In the genomic region with DNA sequence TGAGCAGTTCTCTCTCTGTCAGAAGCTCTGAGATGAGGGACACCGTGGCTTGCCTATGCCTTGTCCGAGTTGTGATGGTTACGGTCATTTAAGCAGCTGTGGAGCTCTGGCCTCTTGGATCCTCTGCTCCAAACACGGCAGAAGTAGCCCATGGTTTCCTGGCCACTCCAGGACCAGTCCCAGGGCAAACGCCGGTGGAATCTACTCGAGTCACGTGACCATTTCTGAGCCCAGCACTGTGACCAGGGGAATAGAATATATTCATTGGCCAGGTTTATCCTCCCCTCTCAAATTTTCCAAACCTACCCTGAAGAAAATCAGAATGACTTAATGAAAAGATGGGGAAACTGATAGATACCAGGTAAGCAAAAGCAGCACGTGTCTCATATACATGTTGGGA, we compare ENCODE assay signal across 33 cellular contexts.
"Had no signal": no experiment of that assay in that cellular context is flagged by ENCODE, and none has a peak within 500 bp of the region (broad histone marks: within the 10 kb centered on the region; RNA-seq: fewer than 3 reads in every experiment).

No MANE protein-coding gene starts in this region.

- H3K36me3 Mint-ChIP-seq: activated naive CD4-positive, alpha-beta T cell treated with anti-CD3 and anti-CD28 coated beads, Interleukin-2, amount 50 U/mL, for 24 hours; activated naive CD8-positive, alpha-beta T cell treated with anti-CD3 and anti-CD28 coated beads for 36 hours had no signal

- FAIRE-seq: colon had no signal

- DNase-seq: activated B cell treated with CpG ODN at 0.5 μM for 24 hours; activated CD4-positive, alpha-beta T cell treated with anti-CD3 and anti-CD28 coated beads for 48 hours; activated CD4-positive, alpha-beta T cell treated with anti-CD3 and anti-CD28 coated beads, Interleukin-2, amount 50 U/mL, for 1 hour; activated CD4-positive, alpha-beta T cell treated with anti-CD3 and anti-CD28 coated beads, Interleukin-2, amount 50 U/mL, for 48 hours; activated CD8-positive, alpha-beta memory T cell treated with anti-CD3 and anti-CD28 coated beads for 24 hours; activated CD8-positive, alpha-beta memory T cell treated with anti-CD3 and anti-CD28 coated beads, Interleukin-2, amount 50 U/mL, for 4 hours; activated CD8-positive, alpha-beta T cell treated with anti-CD3 and anti-CD28 coated beads for 36 hours; activated naive CD4-positive, alpha-beta T cell treated with anti-CD3 and anti-CD28 coated beads for 36 hours; activated naive CD8-positive, alpha-beta T cell treated with anti-CD3 and anti-CD28 coated beads for 36 hours; activated naive CD8-positive, alpha-beta T cell treated with anti-CD3 and anti-CD28 coated beads, Interleukin-2, amount 50 U/mL, for 24 hours; activated T-cell treated with anti-CD3 and anti-CD28 coated beads for 4 hours; activated T-cell treated with anti-CD3 and anti-CD28 coated beads, Interleukin-2, amount 50 U/mL, for 24 hours; activated T-cell treated with anti-CD3 and anti-CD28 coated beads, Interleukin-2, amount 50 U/mL, for 72 hours; amygdala; aorta; body of pancreas; caudate nucleus; cortex of kidney; dermis blood vessel endothelial cell; effector CD4-positive, alpha-beta T cell; effector memory CD8-positive, alpha-beta T cell; erythroblast; foreskin keratinocyte; gastrocnemius medialis; heart right ventricle; T-helper 1 cell; T-helper 2 cell; WERI-Rb-1 had no signal

- H3K9me3 Mint-ChIP-seq: activated B cell treated with CpG ODN at 0.5 μM for 24 hours; activated CD8-positive, alpha-beta T cell treated with anti-CD3 and anti-CD28 coated beads for 36 hours; activated naive CD4-positive, alpha-beta T cell treated with anti-CD3 and anti-CD28 coated beads for 36 hours; activated naive CD4-positive, alpha-beta T cell treated with anti-CD3 and anti-CD28 coated beads, Interleukin-2, amount 50 U/mL, for 24 hours; activated naive CD8-positive, alpha-beta T cell treated with anti-CD3 and anti-CD28 coated beads for 36 hours; activated naive CD8-positive, alpha-beta T cell treated with anti-CD3 and anti-CD28 coated beads, Interleukin-2, amount 50 U/mL, for 24 hours; activated T-cell treated with anti-CD3 and anti-CD28 coated beads, Interleukin-2, amount 50 U/mL, for 24 hours; activated T-cell treated with anti-CD3 and anti-CD28 coated beads, Interleukin-2, amount 50 U/mL, for 72 hours; effector memory CD8-positive, alpha-beta T cell had no signal

- H3K27ac Mint-ChIP-seq: activated B cell treated with CpG ODN at 0.5 μM for 24 hours; activated CD8-positive, alpha-beta T cell treated with anti-CD3 and anti-CD28 coated beads for 36 hours; activated naive CD4-positive, alpha-beta T cell treated with anti-CD3 and anti-CD28 coated beads for 36 hours; activated naive CD4-positive, alpha-beta T cell treated with anti-CD3 and anti-CD28 coated beads, Interleukin-2, amount 50 U/mL, for 24 hours; activated naive CD8-positive, alpha-beta T cell treated with anti-CD3 and anti-CD28 coated beads for 36 hours; activated naive CD8-positive, alpha-beta T cell treated with anti-CD3 and anti-CD28 coated beads, Interleukin-2, amount 50 U/mL, for 24 hours; activated T-cell treated with anti-CD3 and anti-CD28 coated beads, Interleukin-2, amount 50 U/mL, for 24 hours; activated T-cell treated with anti-CD3 and anti-CD28 coated beads, Interleukin-2, amount 50 U/mL, for 72 hours; effector memory CD8-positive, alpha-beta T cell had no signal

- H3K36me3 ChIP-seq: adrenal gland, esophagus muscularis mucosa, gastrocnemius medialis, heart right ventricle, WERI-Rb-1 had no signal

- ATAC-seq: activated CD4-positive, CD25-positive, alpha-beta regulatory T cell treated with anti-CD3 and anti-CD28 coated beads, Interleukin-2, amount 50 U/mL, for 24 hours; activated CD8-positive, alpha-beta T cell treated with anti-CD3 and anti-CD28 coated beads for 36 hours; activated naive CD8-positive, alpha-beta T cell treated with anti-CD3 and anti-CD28 coated beads, Interleukin-2, amount 50 U/mL, for 24 hours; activated T-cell treated with anti-CD3 and anti-CD28 coated beads, Interleukin-2, amount 50 U/mL, for 72 hours; body of pancreas; effector memory CD8-positive, alpha-beta T cell; foreskin keratinocyte; gastrocnemius medialis; heart right ventricle had no signal

- H3K4me1 Mint-ChIP-seq: activated naive CD4-positive, alpha-beta T cell treated with anti-CD3 and anti-CD28 coated beads, Interleukin-2, amount 50 U/mL, for 24 hours; activated naive CD8-positive, alpha-beta T cell treated with anti-CD3 and anti-CD28 coated beads for 36 hours; activated naive CD8-positive, alpha-beta T cell treated with anti-CD3 and anti-CD28 coated beads, Interleukin-2, amount 50 U/mL, for 24 hours had no signal

- H3K4me3 ChIP-seq: adrenal gland, body of pancreas, esophagus muscularis mucosa, gastrocnemius medialis, heart right ventricle had no signal

- H3K9me3 ChIP-seq: adrenal gland, body of pancreas, esophagus muscularis mucosa, gastrocnemius medialis, heart right ventricle had no signal

- H3K4me1 ChIP-seq: adrenal gland, body of pancreas, foreskin keratinocyte had no signal

- H3K4me3 Mint-ChIP-seq: activated B cell treated with CpG ODN at 0.5 μM for 24 hours; activated CD8-positive, alpha-beta T cell treated with anti-CD3 and anti-CD28 coated beads for 36 hours; activated naive CD4-positive, alpha-beta T cell treated with anti-CD3 and anti-CD28 coated beads for 36 hours; activated naive CD4-positive, alpha-beta T cell treated with anti-CD3 and anti-CD28 coated beads, Interleukin-2, amount 50 U/mL, for 24 hours; activated naive CD8-positive, alpha-beta T cell treated with anti-CD3 and anti-CD28 coated beads for 36 hours; activated naive CD8-positive, alpha-beta T cell treated with anti-CD3 and anti-CD28 coated beads, Interleukin-2, amount 50 U/mL, for 24 hours; activated T-cell treated with anti-CD3 and anti-CD28 coated beads, Interleukin-2, amount 50 U/mL, for 24 hours; activated T-cell treated with anti-CD3 and anti-CD28 coated beads, Interleukin-2, amount 50 U/mL, for 72 hours; effector memory CD8-positive, alpha-beta T cell had no signal

- H3K27ac ChIP-seq: adrenal gland, body of pancreas, esophagus muscularis mucosa, foreskin keratinocyte, gastrocnemius medialis, heart right ventricle, WERI-Rb-1 had no signal

- H3K27me3 ChIP-seq: adrenal gland, body of pancreas, esophagus muscularis mucosa, foreskin keratinocyte had no signal
